Comparison of ENCODE assay signal across 18 cellular contexts in genomic region chr9:113933671-113934070, GRCh38. TPM values are rescaled to one million over a fixed set of nuclear protein-coding genes. Genes with fewer than 3 reads are reported as not detected.
DNase-seq lines count a peak whose midpoint lies in the region; ATAC-seq and TF ChIP-seq lines count a peak whose summit lies in the region.
"Had no signal": no experiment of that assay in that cellular context is flagged by ENCODE, and none has a peak within 500 bp of the region (broad histone marks: within the 10 kb centered on the region; RNA-seq: fewer than 3 reads in every experiment).

No MANE protein-coding gene starts in this region.

- peaks cover 0 to 10% of the 10 kb centered on the region in 2 experiments for H3K36me3 ChIP-seq in mesenchymal stem cell (ENCODE audit: control insufficient read depth in 1 of 2, insufficient read depth in 2 of 2, low read depth in 1 of 2, low read length in 2 of 2)
- no peaks in the 10 kb centered on the region for H3K36me3 ChIP-seq in tibial artery
- no peaks in the 10 kb centered on the region for H3K36me3 ChIP-seq in testis (ENCODE audit: low read depth, missing control alignments)
- H3K36me3 ChIP-seq in PC-3 (ENCODE audit: low read depth, low read length): no peaks in the 10 kb centered on the region

- intact Hi-C loops in tibial artery (cut with DNase I; ENCODE audit: low total_unique reads): loop anchor here (10.0 kb wide), 1 partner anchor 49 kb away; no protein-coding TSS in a partner anchor
- intact Hi-C loops in testis (cut with DNase I; ENCODE audit: low total_unique reads): no loop called here
- intact Hi-C loops in PC-3 (cut with micrococcal nuclease): no loop called here

- peak overlapping the region; percentile 17 for H3K9ac ChIP-seq in mesenchymal stem cell (ENCODE audit: low read length)
- no peak overlapping the region for H3K9ac ChIP-seq in PC-3 (ENCODE audit: low read length)

- no peak for TF ChIP-seq POLR2A in testis (IDR thresholded peaks at IDR 0.05)

- H2BK15ac ChIP-seq in mesenchymal stem cell (ENCODE audit: low read depth, poor library complexity, severe bottlenecking): no peak overlapping the region

- H2BK120ac ChIP-seq in mesenchymal stem cell (ENCODE audit: low read depth, low read length): no peak overlapping the region

- H3K4me2 ChIP-seq in mesenchymal stem cell (ENCODE audit: low read length, poor library complexity, severe bottlenecking): no peak overlapping the region
- H3K4me2 ChIP-seq in PC-3 (ENCODE audit: low read length): no peak overlapping the region
- H3K4me2 ChIP-seq: GM23338 had no signal

- DNase-seq in activated CD8-positive, alpha-beta memory T cell treated with anti-CD3 and anti-CD28 coated beads for 24 hours: peak; percentile 35
- no peak for DNase-seq in activated CD8-positive, alpha-beta memory T cell treated with anti-CD3 and anti-CD28 coated beads, Interleukin-2, amount 50 U/mL, for 4 hours
- DNase-seq in coronary artery (ENCODE audit: low spot score) (peak; percentile 54), mesenchymal stem cell (no peak), tibial artery (no peak), testis (no peak), PC-3 (no peak)
- DNase-seq in activated effector memory CD4-positive, alpha-beta T cell treated with Interleukin-2 at 50 U/mL for 16 hours: no peak
- DNase-seq: AML-193; C1 segment of cervical spinal cord; Calu3; CD4-positive, alpha-beta T cell; DMS 273 treated with DMSO at 0.1 percent for 48 hours; H7 had no signal

- CTCF ChIA-PET in PC-3 (lab: Charles Lee): no interaction called here

- no peaks in the 10 kb centered on the region for H3F3A ChIP-seq in PC-3 (ENCODE audit: low read length, unreplicated experiment)

- H3K79me2 ChIP-seq in PC-3 (ENCODE audit: low read length): 0 out of 2 replicates have a peak, but pooled peaks cover 11% of the 10 kb centered on the region

- TF ChIP-seq CTCF in coronary artery (IDR thresholded peaks at IDR 0.05) (no peak), tibial artery (IDR thresholded peaks at IDR 0.05) (no peak), testis (IDR thresholded peaks at IDR 0.05) (no peak), PC-3 (conservative IDR thresholded peaks at IDR 0.05; ENCODE audit: low read depth, low read length) (no peak)

- H4K91ac ChIP-seq in mesenchymal stem cell (ENCODE audit: low read length): no peak overlapping the region

- H3K9me3 ChIP-seq in mesenchymal stem cell (ENCODE audit: control insufficient read depth, low read length) (peaks cover 8% of the 10 kb centered on the region), tibial artery (peaks cover 0 to 3% (median 0%) of the 10 kb centered on the region in 3 donors), testis (no peaks in the 10 kb centered on the region), PC-3 (ENCODE audit: low read length) (no peaks in the 10 kb centered on the region)

- no peaks in the 10 kb centered on the region for H4K20me1 ChIP-seq in PC-3 (ENCODE audit: low read length)

- no peak overlapping the region for H4K8ac ChIP-seq in mesenchymal stem cell (ENCODE audit: low read length)

- H3K9me2 ChIP-seq in PC-3 (replicated peaks; ENCODE audit: low read length): no peaks in the 10 kb centered on the region

- H2AK5ac ChIP-seq in mesenchymal stem cell (ENCODE audit: low read length, severe bottlenecking): no peak overlapping the region

- no peak overlapping the region for H2BK5ac ChIP-seq in mesenchymal stem cell (ENCODE audit: low read depth, low read length, poor library complexity, severe bottlenecking)

- H2BK12ac ChIP-seq in mesenchymal stem cell (ENCODE audit: low read length in 2 of 2): no peak overlapping the region

- no peak overlapping the region for H3K18ac ChIP-seq in mesenchymal stem cell (ENCODE audit: low read depth in 1 of 2, low read length in 2 of 2)

- H3K27ac ChIP-seq in coronary artery (peak overlapping the region; percentile 64 to 69), mesenchymal stem cell (ENCODE audit: low read length, poor library complexity, severe bottlenecking) (no peak overlapping the region), tibial artery (peak overlapping the region; percentile 72 to 77), testis (no peak overlapping the region), PC-3 (ENCODE audit: low read length) (no peak overlapping the region)
- H3K27ac ChIP-seq: 22Rv1, HL-60 had no signal

- H3K23ac ChIP-seq in mesenchymal stem cell (ENCODE audit: low read length in 2 of 2): no peak overlapping the region

- POLR2A ChIA-PET in PC-3 (lab: Charles Lee; ENCODE audit: unreplicated experiment): no interaction called here

- no peak overlapping the region for H3K4ac ChIP-seq in mesenchymal stem cell (ENCODE audit: low read depth in 1 of 2, low read length in 2 of 2)

- H3K4me1 ChIP-seq in mesenchymal stem cell (ENCODE audit: control insufficient read depth, insufficient read depth, low read depth, low read length) (peaks cover 10% of the 10 kb centered on the region), tibial artery (peaks cover 0 to 41% (median 27%) of the 10 kb centered on the region in 4 donors), testis (peaks cover 4% of the 10 kb centered on the region), PC-3 (ENCODE audit: insufficient read depth, low read length) (peaks cover 11% of the 10 kb centered on the region)

- peaks cover 42% of the 10 kb centered on the region for H3K79me1 ChIP-seq in mesenchymal stem cell (replicated peaks; ENCODE audit: low read length, poor library complexity, severe bottlenecking)

- BruUV-seq in PC-3 (replicated peaks; lab: Mats Ljungman, UMichigan): no TSS peak

- no peak overlapping the region for H3K4me3 ChIP-seq in coronary artery
- H3K4me3 ChIP-seq in mesenchymal stem cell (ENCODE audit: insufficient read depth in 1 of 2, low read depth in 1 of 2, low read length in 2 of 2): no peak overlapping the region
- H3K4me3 ChIP-seq in tibial artery: no peak overlapping the region
- H3K4me3 ChIP-seq in testis: no peak overlapping the region
- no peak overlapping the region for H3K4me3 ChIP-seq in PC-3 (ENCODE audit: low read length)
- H3K4me3 ChIP-seq: GM12878, GM23338 had no signal

- no peak overlapping the region for H2AFZ ChIP-seq in mesenchymal stem cell (ENCODE audit: low read depth, low read length)
- H2AFZ ChIP-seq in PC-3 (ENCODE audit: low read length): no peak overlapping the region
- H2AFZ ChIP-seq: GM23338 had no signal

- no peak overlapping the region for H3K14ac ChIP-seq in mesenchymal stem cell (ENCODE audit: low read length in 2 of 2)

- ATAC-seq in PC-3: no peak
- ATAC-seq: GM12878 had no signal

- no peaks in the 10 kb centered on the region for H3K27me3 ChIP-seq in mesenchymal stem cell (ENCODE audit: control insufficient read depth in 1 of 2, insufficient read depth in 1 of 2, low read length in 2 of 2)
- no peaks in the 10 kb centered on the region for H3K27me3 ChIP-seq in tibial artery
- no peaks in the 10 kb centered on the region for H3K27me3 ChIP-seq in testis
- no peaks in the 10 kb centered on the region for H3K27me3 ChIP-seq in PC-3 (ENCODE audit: low read length)

RNA-seq across cellular contexts. Expression of gene ZNF618, which starts 57.6 kb away (rescaled TPM):
- 19.0 TPM for polyA plus RNA-seq in mesenchymal stem cell (2013, experiment 1 of 2)
- polyA plus RNA-seq in mesenchymal stem cell (2013, experiment 2 of 2): 18.9 TPM
- total RNA-seq in testis (10 to 100 TPM; 14.6 to 15.2 TPM), PC-3 (2014; rRNA removed) (4.2 and 5.8 TPM in 2 replicates)
- polyA plus RNA-seq in testis (ENCODE audit: insufficient read depth, low read depth, low replicate concordance): 6.8 TPM

Comparison
In these comparisons a context has a peak if more than half of its experiments do, and no peak if none do; other contexts are left out.
1. DNase-seq: peak in activated CD8-positive, alpha-beta memory T cell treated with anti-CD3 and anti-CD28 coated beads for 24 hours (single experiment) and coronary artery (single experiment); none in activated CD8-positive, alpha-beta memory T cell treated with anti-CD3 and anti-CD28 coated beads, Interleukin-2, amount 50 U/mL, for 4 hours (single experiment), mesenchymal stem cell (single experiment), tibial artery (0 of 2), activated effector memory CD4-positive, alpha-beta T cell treated with Interleukin-2 at 50 U/mL for 16 hours (single experiment), testis (single experiment) and PC-3 (single experiment).
2. H3K27ac ChIP-seq: peak in coronary artery (2 of 2) and tibial artery (2 of 2); none in mesenchymal stem cell (single experiment), testis (0 of 2) and PC-3 (single experiment).